In the genomic region with DNA sequence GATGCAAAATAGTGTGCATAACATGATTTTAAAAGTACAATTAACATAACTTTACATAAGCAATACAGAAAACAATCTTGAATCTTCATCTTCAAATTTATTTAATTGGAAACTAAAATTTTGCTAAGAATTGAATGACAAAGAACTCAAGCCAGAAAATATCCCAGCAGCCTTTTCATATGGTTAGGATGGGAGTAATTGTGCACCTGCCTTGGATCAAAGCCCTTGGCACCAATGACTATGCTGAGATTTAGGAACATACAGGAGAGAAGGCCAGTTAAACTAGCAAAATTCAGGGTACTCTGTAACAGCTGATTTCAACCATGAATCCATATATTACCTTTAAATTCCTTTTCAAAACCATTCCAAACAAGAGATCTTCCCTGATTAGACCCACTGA, we compare ENCODE assay signal across 32 cellular contexts. TPM values are rescaled to one million over a fixed set of nuclear protein-coding genes. Genes with fewer than 3 reads are reported as not detected.
"Had no signal": no experiment of that assay in that cellular context is flagged by ENCODE, and none has a peak within 500 bp of the region (broad histone marks: within the 10 kb centered on the region; RNA-seq: fewer than 3 reads in every experiment).

No MANE protein-coding gene starts in this region.

- FAIRE-seq: RCC 7860 had no signal

- DNase-seq: Kasumi-1, MG63, MV-4-11, NCI-H1092, NCI-H1105, NCI-H1417 treated with DMSO at 0.1 percent for 48 hours, NCI-H1436 treated with DMSO at 0.1 percent for 48 hours, NCI-H1694 treated with DMSO at 0.1 percent for 48 hours, NCI-H187 treated with DMSO at 0.1 percent for 48 hours, NCI-H2029, NCI-H2081, NCI-H2171 treated with DMSO at 0.1 percent for 48 hours, NCI-H2227 treated with DMSO at 0.1 percent for 48 hours, NCI-H345, NCI-H446, NCI-H510A treated with DMSO at 0.1 percent for 48 hours, NCI-H524 treated with DMSO at 0.1 percent for 48 hours, NCI-H526 treated with DMSO at 0.1 percent for 48 hours, NCI-H774, PC-9, SHP77, SIG-M5, SJCRH30, SW 1271, T-helper 1 cell had no signal

RNA-seq across cellular contexts. Expression of a gene that starts 5.8 kb away (rescaled TPM):
- total RNA-seq: M059J, NCI-H460, OCI-LY7, PC-9, Right ventricle myocardium inferior, RPMI7951, SJCRH30, SK-MEL-5 had no signal

RNA-seq across cellular contexts. Expression of a gene that starts 47.2 kb away (rescaled TPM):
- total RNA-seq: NCI-H460, OCI-LY7, PC-9, Right ventricle myocardium inferior, RPMI7951, SJCRH30 had no signal

RNA-seq across cellular contexts. Expression of a gene that starts 59.3 kb away (rescaled TPM):
- total RNA-seq: OCI-LY7, PC-9 had no signal
